25 cellular contexts compared by ENCODE assay signal in genomic region chr9:97408562-97408961, GRCh38.
"Had no signal": no experiment of that assay in that cellular context is flagged by ENCODE, and none has a peak within 500 bp of the region (broad histone marks: within the 10 kb centered on the region; RNA-seq: fewer than 3 reads in every experiment).

No MANE protein-coding gene starts in this region.

- H3K4me3 Mint-ChIP-seq: dendritic cell treated with granulocyte-macrophage colony-stimulating factor and Interleukin-4, amounts not matched to agents 40 ng/mL and 50 ng/mL, for 4 days; effector memory CD8-positive, alpha-beta T cell; endodermal cell had no signal

- H3K4me1 ChIP-seq: foreskin keratinocyte had no signal

- ATAC-seq: effector memory CD8-positive, alpha-beta T cell; esophagus mucosa; foreskin keratinocyte; gastrocnemius medialis; gastroesophageal sphincter; heart left ventricle; heart right ventricle had no signal

- DNase-seq: colonic mucosa; cortex of kidney; dermis blood vessel endothelial cell; dorsolateral prefrontal cortex; effector CD4-positive, alpha-beta T cell; effector CD8-positive, alpha-beta T cell; effector memory CD4-positive, alpha-beta T cell; effector memory CD8-positive, alpha-beta T cell; endodermal cell; erythroblast; esophagus squamous epithelium; foreskin fibroblast; foreskin keratinocyte; foreskin melanocyte; gastrocnemius medialis; glutamatergic neuron; head of caudate nucleus; heart left ventricle; heart right ventricle had no signal

- H3K4me3 ChIP-seq: colonic mucosa, coronary artery, dorsolateral prefrontal cortex, esophagus muscularis mucosa, esophagus squamous epithelium, gastrocnemius medialis, gastroesophageal sphincter, heart left ventricle, heart right ventricle had no signal

- H3K27ac Mint-ChIP-seq: dendritic cell treated with granulocyte-macrophage colony-stimulating factor and Interleukin-4, amounts not matched to agents 40 ng/mL and 50 ng/mL, for 4 days; effector memory CD8-positive, alpha-beta T cell; endodermal cell had no signal

- H3K27ac ChIP-seq: colonic mucosa, coronary artery, dorsolateral prefrontal cortex, epithelial cell of prostate, esophagus muscularis mucosa, esophagus squamous epithelium, foreskin keratinocyte, gastrocnemius medialis, gastroesophageal sphincter, heart left ventricle, heart right ventricle had no signal

- H3K36me3 ChIP-seq: colonic mucosa, esophagus muscularis mucosa, esophagus squamous epithelium, gastrocnemius medialis, gastroesophageal sphincter, heart left ventricle, heart right ventricle had no signal

- H3K9me3 ChIP-seq: colonic mucosa had no signal

- H3K27me3 ChIP-seq: colonic mucosa, dorsolateral prefrontal cortex, esophagus muscularis mucosa, gastroesophageal sphincter had no signal
